1 cellular context compared by ENCODE assay signal in the genomic region with DNA sequence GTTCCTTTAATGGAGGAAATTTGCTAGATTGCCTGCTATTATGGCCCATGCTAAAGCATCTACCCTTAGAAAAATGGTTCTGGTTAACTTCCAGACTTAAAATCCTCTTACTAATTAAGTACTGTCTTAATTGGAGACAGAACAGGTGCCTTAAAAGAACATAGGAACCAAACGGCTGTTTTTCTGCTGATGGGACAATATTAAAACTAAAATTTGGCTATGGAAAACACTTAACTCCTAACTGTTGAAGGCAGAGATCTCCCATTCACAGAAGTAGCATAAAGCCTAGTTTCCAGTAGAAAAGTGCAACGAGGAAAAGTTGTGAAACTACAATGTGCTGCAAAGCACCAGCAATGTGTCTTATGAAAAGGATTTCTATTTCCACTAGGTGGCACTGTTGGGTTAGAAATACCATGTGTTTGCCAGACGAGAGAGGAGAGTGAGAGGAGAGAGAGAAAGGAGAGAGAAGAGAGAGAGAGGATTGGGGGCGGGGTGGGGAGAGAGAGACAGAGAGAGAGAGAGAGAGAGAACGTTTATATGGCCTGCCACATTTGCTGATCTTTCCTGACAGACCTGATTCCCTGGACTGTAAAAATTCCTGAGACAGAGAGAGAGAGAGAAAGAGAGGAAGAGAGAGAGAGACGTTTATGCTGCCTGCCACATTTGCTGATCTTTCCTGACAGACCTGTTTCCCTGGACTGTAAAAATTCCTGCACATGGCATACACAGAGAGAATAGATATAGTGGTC.
TF ChIP-seq lines count a peak whose summit lies in the region.

No MANE protein-coding gene starts in this region.

TF ChIP-seq in GM12878, 131 proteins besides CTCF, POLR2A, EP300 and RAD21 (continued from another document):
- TF ChIP-seq ZBTB40 (IDR thresholded peaks at IDR 0.05; ENCODE audit: borderline replicate concordance) (no peak), ZBED1 (IDR thresholded peaks at IDR 0.05; ENCODE audit: borderline replicate concordance) (no peak), TCF12 (IDR thresholded peaks at IDR 0.05; ENCODE audit: low read depth, low read length) (no peak), ATF7 (IDR thresholded peaks at IDR 0.05; ENCODE audit: low read depth) (no peak), IRF3 (IDR thresholded peaks at IDR 0.05) (no peak), JUND (IDR thresholded peaks at IDR 0.05; ENCODE audit: low read depth, low read length) (no peak), KAT2A (conservative IDR thresholded peaks at IDR 0.05; ENCODE audit: control insufficient read depth, low read depth, low read length) (no peak), ZNF622 (IDR thresholded peaks at IDR 0.05) (no peak), ZNF274 (IDR thresholded peaks at IDR 0.05; ENCODE audit: insufficient read depth, insufficient read length) (no peak), TARDBP (IDR thresholded peaks at IDR 0.05; ENCODE audit: borderline replicate concordance) (no peak), ASH2L (IDR thresholded peaks at IDR 0.05; ENCODE audit: borderline replicate concordance, low read depth) (no peak), NKRF (conservative IDR thresholded peaks at IDR 0.05) (no peak), PKNOX1 (IDR thresholded peaks at IDR 0.05) (no peak), NFYA (IDR thresholded peaks at IDR 0.05; ENCODE audit: borderline replicate concordance, low read depth, low read length) (no peak), SMC3 (IDR thresholded peaks at IDR 0.05; ENCODE audit: borderline replicate concordance, low read length) (peak; percentile 29; the same call in 1 of the 2 replicates), NR2F1 (conservative IDR thresholded peaks at IDR 0.05) (no peak)
